17 cellular contexts compared by ENCODE assay signal in genomic region chr6:108364470-108364869, GRCh38.
"Had no signal": no experiment of that assay in that cellular context is flagged by ENCODE, and none has a peak within 500 bp of the region (broad histone marks: within the 10 kb centered on the region; RNA-seq: fewer than 3 reads in every experiment).

No MANE protein-coding gene starts in this region.

- H3K9me3 ChIP-seq: esophagus muscularis mucosa, left lung, testis, upper lobe of right lung had no signal

- H3K4me3 Mint-ChIP-seq: activated naive CD8-positive, alpha-beta T cell; activated T-cell treated with anti-CD3 and anti-CD28 coated beads, Interleukin-2, amount 50 U/mL, for 4 hours; nephron; stimulated activated naive CD8-positive, alpha-beta T cell treated with anti-CD3 and anti-CD28 coated beads, Interleukin-15, amount 100 ng/mL, for 72 hours had no signal

- H3K36me3 ChIP-seq: left lung, upper lobe of right lung had no signal

- H3K4me3 ChIP-seq: esophagus muscularis mucosa, testis, upper lobe of right lung had no signal

- H3K27me3 ChIP-seq: esophagus muscularis mucosa, left lung, testis, upper lobe of right lung had no signal

- H3K36me3 Mint-ChIP-seq: activated CD8-positive, alpha-beta memory T cell treated with anti-CD3 and anti-CD28 coated beads, Interleukin-2, amount 10 ng/mL, durations not matched to agents 7 days and 5 days had no signal

- H3K27ac Mint-ChIP-seq: activated CD8-positive, alpha-beta memory T cell treated with anti-CD3 and anti-CD28 coated beads, Interleukin-2, amount 10 ng/mL, durations not matched to agents 7 days and 5 days; activated naive CD8-positive, alpha-beta T cell; nephron; stimulated activated naive CD8-positive, alpha-beta T cell treated with anti-CD3 and anti-CD28 coated beads, Interleukin-15, amount 100 ng/mL, for 72 hours had no signal

- H3K4me1 Mint-ChIP-seq: nephron; stimulated activated naive CD8-positive, alpha-beta T cell treated with anti-CD3 and anti-CD28 coated beads, Interleukin-15, amount 100 ng/mL, for 72 hours had no signal

- H3K9me3 Mint-ChIP-seq: activated T-cell treated with anti-CD3 and anti-CD28 coated beads, Interleukin-2, amount 50 U/mL, for 4 hours; nephron; stimulated activated naive CD8-positive, alpha-beta T cell treated with anti-CD3 and anti-CD28 coated beads, Interleukin-15, amount 100 ng/mL, for 72 hours had no signal

- DNase-seq: activated CD4-positive, alpha-beta T cell treated with anti-CD3 and anti-CD28 coated beads for 1 hour; activated CD4-positive, alpha-beta T cell treated with anti-CD3 and anti-CD28 coated beads, Interleukin-2, amount 50 U/mL, for 48 hours; activated CD8-positive, alpha-beta memory T cell treated with anti-CD3 and anti-CD28 coated beads, Interleukin-2, amount 10 ng/mL, durations not matched to agents 7 days and 5 days; activated gamma-delta T cell; activated T-cell treated with anti-CD3 and anti-CD28 coated beads, Interleukin-2, amount 50 U/mL, for 4 hours; foreskin fibroblast; head of caudate nucleus; left lung; mesenchymal stem cell; stimulated activated CD4-positive, alpha-beta T cell treated with anti-CD3 and anti-CD28 coated beads, Interleukin-15, amount 100 ng/mL, for 24 hours; stimulated activated CD4-positive, alpha-beta T cell treated with anti-CD3 and anti-CD28 coated beads, Interleukin-4, amount 100 ng/mL, for 4 hours; stimulated activated naive CD8-positive, alpha-beta T cell treated with anti-CD3 and anti-CD28 coated beads, Interleukin-15, amount 100 ng/mL, for 72 hours; testis; upper lobe of right lung had no signal

- H3K27me3 Mint-ChIP-seq: activated CD8-positive, alpha-beta memory T cell treated with anti-CD3 and anti-CD28 coated beads, Interleukin-2, amount 10 ng/mL, durations not matched to agents 7 days and 5 days; activated naive CD8-positive, alpha-beta T cell; stimulated activated naive CD8-positive, alpha-beta T cell treated with anti-CD3 and anti-CD28 coated beads, Interleukin-15, amount 100 ng/mL, for 72 hours had no signal

- H3K27ac ChIP-seq: esophagus muscularis mucosa, left lung, testis, upper lobe of right lung had no signal

- ATAC-seq: activated CD8-positive, alpha-beta memory T cell treated with anti-CD3 and anti-CD28 coated beads, Interleukin-2, amount 10 ng/mL, durations not matched to agents 7 days and 5 days; activated T-cell treated with anti-CD3 and anti-CD28 coated beads, Interleukin-2, amount 50 U/mL, for 4 hours; stimulated activated naive CD8-positive, alpha-beta T cell treated with anti-CD3 and anti-CD28 coated beads, Interleukin-15, amount 100 ng/mL, for 72 hours; upper lobe of right lung had no signal

- H3K4me1 ChIP-seq: esophagus muscularis mucosa, testis, upper lobe of right lung had no signal
